Comparison of ENCODE assay signal across 11 cellular contexts in genomic region chr13:110089815-110090214, GRCh38.
DNase-seq lines count a peak whose midpoint lies in the region; ATAC-seq and TF ChIP-seq lines count a peak whose summit lies in the region.
"Had no signal": no experiment of that assay in that cellular context is flagged by ENCODE, and none has a peak within 500 bp of the region (broad histone marks: within the 10 kb centered on the region; RNA-seq: fewer than 3 reads in every experiment).

No MANE protein-coding gene starts in this region.

- H3K27ac ChIP-seq in cardiac muscle cell (no peak overlapping the region), heart right ventricle (no peak overlapping the region), Panc1 (ENCODE audit: low read length) (no peak overlapping the region), fibroblast of lung (ENCODE audit: insufficient read depth, low read length) (no peak overlapping the region)

- no peaks in the 10 kb centered on the region for H3K27me3 ChIP-seq in cardiac muscle cell
- no peaks in the 10 kb centered on the region for H3K27me3 ChIP-seq in heart right ventricle
- H3K27me3 ChIP-seq in Panc1 (ENCODE audit: control insufficient read depth, insufficient read depth, low read length): no peaks in the 10 kb centered on the region
- no peaks in the 10 kb centered on the region for H3K27me3 ChIP-seq in fibroblast of lung (ENCODE audit: control insufficient read depth, insufficient read depth, low read length)

- no peaks in the 10 kb centered on the region for H4K20me1 ChIP-seq in fibroblast of lung (ENCODE audit: control insufficient read depth, extremely low read depth, insufficient read depth, low read length)

- no peak overlapping the region for H3K4me2 ChIP-seq in fibroblast of lung (ENCODE audit: extremely low read depth, insufficient read depth, low read length)

- H3K27ac Mint-ChIP-seq in T-helper 2 cell treated with Interferon-gamma antibody and Interleukin-4, amounts not matched to agents 5 μg/mL and 100 μg/mL, for 36 hours: no peak overlapping the region
- no peak overlapping the region for H3K27ac Mint-ChIP-seq in activated CD8-positive, alpha-beta memory T cell treated with anti-CD3 and anti-CD28 coated beads, Interleukin-2, amount 10 ng/mL, durations not matched to agents 7 days and 5 days
- H3K27ac Mint-ChIP-seq: activated CD4-positive, alpha-beta memory T cell treated with anti-CD3 and anti-CD28 coated beads for 36 hours; activated naive CD8-positive, alpha-beta T cell treated with anti-CD3 and anti-CD28 coated beads for 36 hours had no signal

- no peaks in the 10 kb centered on the region for H3K4me1 Mint-ChIP-seq in T-helper 2 cell treated with Interferon-gamma antibody and Interleukin-4, amounts not matched to agents 5 μg/mL and 100 μg/mL, for 36 hours (ENCODE audit: low read depth)
- no peaks in the 10 kb centered on the region for H3K4me1 Mint-ChIP-seq in activated CD8-positive, alpha-beta memory T cell treated with anti-CD3 and anti-CD28 coated beads, Interleukin-2, amount 10 ng/mL, durations not matched to agents 7 days and 5 days

- TF ChIP-seq CTCF in cardiac muscle cell (IDR thresholded peaks at IDR 0.05; ENCODE audit: low read depth, low read length) (peak; percentile 31), heart right ventricle (IDR thresholded peaks at IDR 0.05) (peak in 2 of 9 donors; percentile 30 to 32), Panc1 (IDR thresholded peaks at IDR 0.05) (peak; percentile 12; the same call in 1 of the 2 replicates), fibroblast of lung (conservative IDR thresholded peaks at IDR 0.05 in 1 of 2, IDR thresholded peaks at IDR 0.05 in 1 of 2; ENCODE audit: low read depth in 1 of 2, low read length in 2 of 2) (peak; percentile 14 to 27)

- no peak overlapping the region for H3K9ac ChIP-seq in fibroblast of lung (ENCODE audit: insufficient read depth, low read length)

- in situ Hi-C loops in Panc1 (cut with HindIII; ENCODE audit: low pct_unique_long_range_greater_than_20kb, low sequenced_read_pairs): no loop called here

- DNase-seq in cardiac muscle cell (ENCODE audit: low read depth in 1 of 2, low spot score in 1 of 2) (no peak), heart right ventricle (no peak), Panc1 (ENCODE audit: low read depth, low spot score) (no peak), fibroblast of lung (ENCODE audit: low read depth in 2 of 2) (no peak), HuH-7 (ENCODE audit: low spot score) (no peak), SIG-M5 treated with dmso at 0.1 percent for 504 hours (lab: John Stamatoyannopoulos, UW; ENCODE audit: unreplicated experiment) (no peak)
- no peak for DNase-seq in T-helper 2 cell treated with Interferon-gamma antibody and Interleukin-4, amounts not matched to agents 5 μg/mL and 100 μg/mL, for 36 hours (ENCODE audit: low spot score)
- DNase-seq in activated CD8-positive, alpha-beta memory T cell treated with anti-CD3 and anti-CD28 coated beads, Interleukin-2, amount 10 ng/mL, durations not matched to agents 7 days and 5 days: no peak
- DNase-seq: activated CD4-positive, alpha-beta memory T cell treated with anti-CD3 and anti-CD28 coated beads for 36 hours; activated naive CD8-positive, alpha-beta T cell treated with anti-CD3 and anti-CD28 coated beads for 36 hours; H7 had no signal

- 76 to 77% methylated on average over 4 of the region's 4 CpGs for WGBS in heart right ventricle, 2 donors

- no TSS peak for BruUV-seq in Panc1 (replicated peaks; lab: Mats Ljungman, UMichigan)

- ATAC-seq in heart right ventricle: no peak
- no peak for ATAC-seq in Panc1
- ATAC-seq in activated CD8-positive, alpha-beta memory T cell treated with anti-CD3 and anti-CD28 coated beads, Interleukin-2, amount 10 ng/mL, durations not matched to agents 7 days and 5 days: no peak

- POLR2A ChIA-PET in Panc1 (lab: Charles Lee): no interaction called here

- CTCF ChIA-PET in Panc1 (lab: Charles Lee): no interaction called here
- CTCF ChIA-PET in activated CD8-positive, alpha-beta memory T cell treated with anti-CD3 and anti-CD28 coated beads, Interleukin-2, amount 10 ng/mL, durations not matched to agents 7 days and 5 days (lab: Charles Lee): no interaction called here

- H3K4me3 ChIP-seq in cardiac muscle cell (no peak overlapping the region), heart right ventricle (no peak overlapping the region), Panc1 (ENCODE audit: low read depth in 2 of 2, low read length in 2 of 2) (no peak overlapping the region), fibroblast of lung (replicated peaks in 1 of 4; ENCODE audit: control extremely low read depth in 1 of 4, insufficient read depth in 1 of 4, low read depth in 3 of 4, low read length in 4 of 4) (no peak overlapping the region)

- H3K27me3 Mint-ChIP-seq in T-helper 2 cell treated with Interferon-gamma antibody and Interleukin-4, amounts not matched to agents 5 μg/mL and 100 μg/mL, for 36 hours (ENCODE audit: low read depth): no peaks in the 10 kb centered on the region
- no peaks in the 10 kb centered on the region for H3K27me3 Mint-ChIP-seq in activated CD8-positive, alpha-beta memory T cell treated with anti-CD3 and anti-CD28 coated beads, Interleukin-2, amount 10 ng/mL, durations not matched to agents 7 days and 5 days
- H3K27me3 Mint-ChIP-seq: activated CD4-positive, alpha-beta memory T cell treated with anti-CD3 and anti-CD28 coated beads for 36 hours had no signal

- H3K79me2 ChIP-seq in fibroblast of lung (ENCODE audit: control insufficient read depth, insufficient read depth, low read length): no peaks in the 10 kb centered on the region

- no peak overlapping the region for H3K4me3 Mint-ChIP-seq in T-helper 2 cell treated with Interferon-gamma antibody and Interleukin-4, amounts not matched to agents 5 μg/mL and 100 μg/mL, for 36 hours
- H3K4me3 Mint-ChIP-seq in activated CD8-positive, alpha-beta memory T cell treated with anti-CD3 and anti-CD28 coated beads, Interleukin-2, amount 10 ng/mL, durations not matched to agents 7 days and 5 days: no peak overlapping the region
- H3K4me3 Mint-ChIP-seq: activated CD4-positive, alpha-beta memory T cell treated with anti-CD3 and anti-CD28 coated beads for 36 hours; activated naive CD8-positive, alpha-beta T cell treated with anti-CD3 and anti-CD28 coated beads for 36 hours had no signal

- no peaks in the 10 kb centered on the region for H3K36me3 ChIP-seq in cardiac muscle cell
- H3K36me3 ChIP-seq in heart right ventricle: no peaks in the 10 kb centered on the region
- H3K36me3 ChIP-seq in Panc1 (ENCODE audit: control insufficient read depth, insufficient read depth, low read length): no peaks in the 10 kb centered on the region
- H3K36me3 ChIP-seq in fibroblast of lung (ENCODE audit: control insufficient read depth, insufficient read depth, low read length): no peaks in the 10 kb centered on the region

- no peaks in the 10 kb centered on the region for H3K9me3 ChIP-seq in cardiac muscle cell (ENCODE audit: low read depth)
- peaks cover 0 to 24% (median 6%) of the 10 kb centered on the region in 11 donors for H3K9me3 ChIP-seq in heart right ventricle
- H3K9me3 ChIP-seq in Panc1 (ENCODE audit: control insufficient read depth, insufficient read depth, low read depth, low read length): no peaks in the 10 kb centered on the region
- no peaks in the 10 kb centered on the region for H3K9me3 ChIP-seq in fibroblast of lung (ENCODE audit: control insufficient read depth, insufficient read depth, low read depth, low read length)

- H3K9me3 Mint-ChIP-seq in T-helper 2 cell treated with Interferon-gamma antibody and Interleukin-4, amounts not matched to agents 5 μg/mL and 100 μg/mL, for 36 hours: no peaks in the 10 kb centered on the region
- no peaks in the 10 kb centered on the region for H3K9me3 Mint-ChIP-seq in activated CD8-positive, alpha-beta memory T cell treated with anti-CD3 and anti-CD28 coated beads, Interleukin-2, amount 10 ng/mL, durations not matched to agents 7 days and 5 days (ENCODE audit: low read depth)
- H3K9me3 Mint-ChIP-seq: activated CD4-positive, alpha-beta memory T cell treated with anti-CD3 and anti-CD28 coated beads for 36 hours had no signal

- intact Hi-C loops in heart right ventricle (cut with DNase I) (no loop called here), Panc1 (cut with micrococcal nuclease; ENCODE audit: unreplicated experiment) (no loop called here)

- H3K4me1 ChIP-seq in cardiac muscle cell (ENCODE audit: low read depth) (no peaks in the 10 kb centered on the region), heart right ventricle (peaks cover 3 to 18% (median 9%) of the 10 kb centered on the region in 9 donors), Panc1 (ENCODE audit: control insufficient read depth, insufficient read depth, low read length) (no peaks in the 10 kb centered on the region; the same call in 1 of the 2 replicates), fibroblast of lung (ENCODE audit: control insufficient read depth, extremely low read depth, insufficient read depth, low read length) (peaks cover 2% of the 10 kb centered on the region)

- no peaks in the 10 kb centered on the region for H3K36me3 Mint-ChIP-seq in T-helper 2 cell treated with Interferon-gamma antibody and Interleukin-4, amounts not matched to agents 5 μg/mL and 100 μg/mL, for 36 hours (ENCODE audit: low read depth)
- H3K36me3 Mint-ChIP-seq in activated CD8-positive, alpha-beta memory T cell treated with anti-CD3 and anti-CD28 coated beads, Interleukin-2, amount 10 ng/mL, durations not matched to agents 7 days and 5 days: no peaks in the 10 kb centered on the region
- H3K36me3 Mint-ChIP-seq: activated CD4-positive, alpha-beta memory T cell treated with anti-CD3 and anti-CD28 coated beads for 36 hours; activated naive CD8-positive, alpha-beta T cell treated with anti-CD3 and anti-CD28 coated beads for 36 hours had no signal

- no peak overlapping the region for H2AFZ ChIP-seq in fibroblast of lung (ENCODE audit: low read length)
